20 cellular contexts compared by ENCODE assay signal in the genomic region with DNA sequence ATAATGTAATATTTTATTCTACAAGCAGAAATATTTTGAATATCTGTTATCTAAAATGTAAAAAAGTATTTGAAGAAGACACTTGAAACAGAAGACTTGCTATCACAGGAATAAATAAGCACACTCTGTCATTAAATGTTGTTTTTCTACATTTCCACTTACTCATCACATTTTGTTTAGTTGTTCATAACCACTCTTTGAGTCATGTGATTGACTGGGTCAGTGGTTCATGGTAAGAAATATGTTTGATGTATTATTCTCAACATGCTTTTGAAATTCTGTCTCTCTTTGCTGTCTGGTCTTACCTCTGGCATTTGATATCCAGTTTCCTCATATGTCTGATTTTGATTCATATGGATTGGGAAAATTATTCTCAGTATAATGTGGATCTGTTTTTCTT.
A peak's percentile ranks its signal among the peaks of the same experiment; 100 is the strongest.
DNase-seq lines count a peak whose midpoint lies in the region; ATAC-seq and TF ChIP-seq lines count a peak whose summit lies in the region.
"Had no signal": no experiment of that assay in that cellular context is flagged by ENCODE, and none has a peak within 500 bp of the region (broad histone marks: within the 10 kb centered on the region; RNA-seq: fewer than 3 reads in every experiment).

No MANE protein-coding gene starts in this region.

- no peaks in the 10 kb centered on the region for H3K36me3 Mint-ChIP-seq in MCF 10A (ENCODE audit: insufficient read depth, unreplicated experiment)
- no peaks in the 10 kb centered on the region for H3K36me3 Mint-ChIP-seq in activated T-helper 2 cell treated with anti-CD3 and anti-CD28 coated beads, Interferon-gamma antibody, Interleukin-2, Interleukin-4, amounts not matched to agents 10 μg/mL and 5 μg/mL and 100 μg/mL, durations not matched to agents 14 hours and 24 hours and 36 hours (ENCODE audit: low read depth)
- H3K36me3 Mint-ChIP-seq: activated CD8-positive, alpha-beta memory T cell treated with anti-CD3 and anti-CD28 coated beads, Interleukin-2, amount 10 ng/mL, durations not matched to agents 7 days and 5 days; brain; CD4-positive, alpha-beta memory T cell; IgD-negative memory B cell had no signal

- H3K36me3 ChIP-seq in breast epithelium (no peaks in the 10 kb centered on the region), brain microvascular endothelial cell (replicated peaks) (no peaks in the 10 kb centered on the region)
- H3K36me3 ChIP-seq: heart right ventricle, transverse colon had no signal

- ATAC-seq in GM19452 (IDR thresholded peaks at IDR 0.05; ENCODE audit: unreplicated experiment) (no peak), GM19397 (IDR thresholded peaks at IDR 0.05; ENCODE audit: unreplicated experiment) (no peak)
- ATAC-seq: activated CD8-positive, alpha-beta memory T cell treated with anti-CD3 and anti-CD28 coated beads, Interleukin-2, amount 10 ng/mL, durations not matched to agents 7 days and 5 days; heart right ventricle; left ventricle myocardium superior; naive thymus-derived CD8-positive, alpha-beta T cell had no signal

- CTCF ChIA-PET in MCF 10A (lab: Yijun Ruan, JAX), result interaction anchor here (1.8 kb wide), 1 partner anchor 74 kb away, joined by 5 read pairs; no protein-coding TSS in a partner anchor

- no peaks in the 10 kb centered on the region for H3K27me3 ChIP-seq in breast epithelium
- no peaks in the 10 kb centered on the region for H3K27me3 ChIP-seq in brain microvascular endothelial cell (replicated peaks)
- H3K27me3 ChIP-seq: heart right ventricle, transverse colon had no signal

- BruUV-seq in MCF 10A (replicated peaks; lab: Mats Ljungman, UMichigan), result no TSS peak

- TF ChIP-seq CTCF in MCF 10A (IDR thresholded peaks at IDR 0.05; ENCODE audit: unreplicated experiment) (no peak), breast epithelium (IDR thresholded peaks at IDR 0.05) (no peak), brain microvascular endothelial cell (IDR thresholded peaks at IDR 0.05; ENCODE audit: low read depth, low read length, missing control alignments) (no peak)

- H3K9me3 Mint-ChIP-seq in MCF 10A (ENCODE audit: unreplicated experiment), result no peaks in the 10 kb centered on the region
- no peaks in the 10 kb centered on the region for H3K9me3 Mint-ChIP-seq in activated T-helper 2 cell treated with anti-CD3 and anti-CD28 coated beads, Interferon-gamma antibody, Interleukin-2, Interleukin-4, amounts not matched to agents 10 μg/mL and 5 μg/mL and 100 μg/mL, durations not matched to agents 14 hours and 24 hours and 36 hours
- H3K9me3 Mint-ChIP-seq: brain; CD4-positive, alpha-beta memory T cell; naive thymus-derived CD8-positive, alpha-beta T cell had no signal

- POLR2A ChIA-PET in MCF 10A (lab: Yijun Ruan, JAX), result interaction anchor here (0.6 kb wide), 2 partner anchors 1392 to 1675 kb away, joined by 3 read pairs; no protein-coding TSS in a partner anchor

- H3K4me3 ChIP-seq in breast epithelium (no peak overlapping the region), brain microvascular endothelial cell (ENCODE audit: low read depth, low read length) (no peak overlapping the region)
- H3K4me3 ChIP-seq: heart right ventricle, transverse colon had no signal

- H3K27ac ChIP-seq in breast epithelium, result no peak overlapping the region
- peak overlapping the region; percentile 76 for H3K27ac ChIP-seq in brain microvascular endothelial cell
- H3K27ac ChIP-seq: 22Rv1, heart right ventricle, transverse colon had no signal

- in situ Hi-C loops in brain microvascular endothelial cell (cut with HindIII; ENCODE audit: low pct_ligation_motif_present, low sequenced_read_pairs), result no loop called here

- no peak overlapping the region for H3K4me3 Mint-ChIP-seq in MCF 10A (ENCODE audit: unreplicated experiment)
- H3K4me3 Mint-ChIP-seq in activated T-helper 2 cell treated with anti-CD3 and anti-CD28 coated beads, Interferon-gamma antibody, Interleukin-2, Interleukin-4, amounts not matched to agents 10 μg/mL and 5 μg/mL and 100 μg/mL, durations not matched to agents 14 hours and 24 hours and 36 hours (ENCODE audit: low read depth), result no peak overlapping the region
- H3K4me3 Mint-ChIP-seq: activated CD8-positive, alpha-beta memory T cell treated with anti-CD3 and anti-CD28 coated beads, Interleukin-2, amount 10 ng/mL, durations not matched to agents 7 days and 5 days; brain; CD4-positive, alpha-beta memory T cell; IgD-negative memory B cell; naive thymus-derived CD8-positive, alpha-beta T cell had no signal

- DNase-seq in MCF 10A (ENCODE audit: unreplicated experiment), result peak; percentile 40
- DNase-seq in breast epithelium (ENCODE audit: low spot score in 2 of 2), result no peak
- DNase-seq in brain microvascular endothelial cell, result peak; percentile 70
- DNase-seq in glomerular visceral epithelial cell (ENCODE audit: extremely low spot score), result peak; percentile 29
- no peak for DNase-seq in NCI-H446 (lab: John Stamatoyannopoulos, UW)
- DNase-seq in activated T-helper 2 cell treated with anti-CD3 and anti-CD28 coated beads, Interferon-gamma antibody, Interleukin-2, Interleukin-4, amounts not matched to agents 10 μg/mL and 5 μg/mL and 100 μg/mL, durations not matched to agents 14 hours and 24 hours and 36 hours (ENCODE audit: low spot score), result no peak
- DNase-seq: activated CD8-positive, alpha-beta memory T cell treated with anti-CD3 and anti-CD28 coated beads, Interleukin-2, amount 10 ng/mL, durations not matched to agents 7 days and 5 days; CD4-positive, alpha-beta memory T cell; heart right ventricle; left ventricle myocardium superior; naive thymus-derived CD8-positive, alpha-beta T cell; NCI-H1105 treated with DMSO at 0.1 percent for 48 hours; NCI-H510A treated with DMSO at 0.1 percent for 48 hours; retina; transverse colon had no signal

- intact Hi-C loops in MCF 10A (cut with micrococcal nuclease), result no loop called here
- intact Hi-C loops in breast epithelium (cut with DNase I; ENCODE audit: low total_unique reads), result no loop called here
- intact Hi-C loops in activated T-helper 2 cell treated with anti-CD3 and anti-CD28 coated beads, Interferon-gamma antibody, Interleukin-2, Interleukin-4, amounts not matched to agents 10 μg/mL and 5 μg/mL and 100 μg/mL, durations not matched to agents 14 hours and 24 hours and 36 hours (cut with micrococcal nuclease), result no loop called here

- TF ChIP-seq POLR2A in breast epithelium (IDR thresholded peaks at IDR 0.05), result no peak

- H3K4me1 ChIP-seq in breast epithelium, result no peaks in the 10 kb centered on the region
- H3K4me1 ChIP-seq: heart right ventricle had no signal

- H3K9me3 ChIP-seq in breast epithelium, result no peaks in the 10 kb centered on the region
- H3K9me3 ChIP-seq: heart right ventricle, transverse colon had no signal

- no peaks in the 10 kb centered on the region for H3K27me3 Mint-ChIP-seq in MCF 10A (ENCODE audit: insufficient read depth, unreplicated experiment)
- no peaks in the 10 kb centered on the region for H3K27me3 Mint-ChIP-seq in activated T-helper 2 cell treated with anti-CD3 and anti-CD28 coated beads, Interferon-gamma antibody, Interleukin-2, Interleukin-4, amounts not matched to agents 10 μg/mL and 5 μg/mL and 100 μg/mL, durations not matched to agents 14 hours and 24 hours and 36 hours (ENCODE audit: low read depth)
- H3K27me3 Mint-ChIP-seq: brain, IgD-negative memory B cell had no signal

- H3K4me1 Mint-ChIP-seq in MCF 10A (ENCODE audit: insufficient read depth, unreplicated experiment), result peaks cover 26% of the 10 kb centered on the region
- no peaks in the 10 kb centered on the region for H3K4me1 Mint-ChIP-seq in activated T-helper 2 cell treated with anti-CD3 and anti-CD28 coated beads, Interferon-gamma antibody, Interleukin-2, Interleukin-4, amounts not matched to agents 10 μg/mL and 5 μg/mL and 100 μg/mL, durations not matched to agents 14 hours and 24 hours and 36 hours (ENCODE audit: low read depth)
- H3K4me1 Mint-ChIP-seq: brain; CD4-positive, alpha-beta memory T cell; naive thymus-derived CD8-positive, alpha-beta T cell had no signal

- peak overlapping the region; percentile 44 for H3K27ac Mint-ChIP-seq in MCF 10A (ENCODE audit: low read depth, unreplicated experiment)
- H3K27ac Mint-ChIP-seq in activated T-helper 2 cell treated with anti-CD3 and anti-CD28 coated beads, Interferon-gamma antibody, Interleukin-2, Interleukin-4, amounts not matched to agents 10 μg/mL and 5 μg/mL and 100 μg/mL, durations not matched to agents 14 hours and 24 hours and 36 hours, result no peak overlapping the region
- H3K27ac Mint-ChIP-seq: activated CD8-positive, alpha-beta memory T cell treated with anti-CD3 and anti-CD28 coated beads, Interleukin-2, amount 10 ng/mL, durations not matched to agents 7 days and 5 days; brain; CD4-positive, alpha-beta memory T cell; IgD-negative memory B cell; naive thymus-derived CD8-positive, alpha-beta T cell had no signal

Comparison
In these comparisons a context has a peak if more than half of its experiments do, and no peak if none do; other contexts are left out.
1. DNase-seq: peak in MCF 10A (single experiment), brain microvascular endothelial cell (single experiment) and glomerular visceral epithelial cell (single experiment); none in breast epithelium (0 of 2), NCI-H446 (0 of 2) and activated T-helper 2 cell treated with anti-CD3 and anti-CD28 coated beads, Interferon-gamma antibody, Interleukin-2, Interleukin-4, amounts not matched to agents 10 μg/mL and 5 μg/mL and 100 μg/mL, durations not matched to agents 14 hours and 24 hours and 36 hours (single experiment).